Comparison of ENCODE assay signal across 8 cellular contexts in genomic region chr9:33263131-33263935, GRCh38. TPM values are rescaled to one million over a fixed set of nuclear protein-coding genes. Genes with fewer than 3 reads are reported as not detected.
A peak's percentile ranks its signal among the peaks of the same experiment; 100 is the strongest.
DNase-seq lines count a peak whose midpoint lies in the region; ATAC-seq and TF ChIP-seq lines count a peak whose summit lies in the region.

No MANE protein-coding gene starts in this region.

- TF ChIP-seq CTCF in WTC11 (IDR thresholded peaks at IDR 0.05) (no peak), neural progenitor cell (IDR thresholded peaks at IDR 0.05) (no peak), GM13976 (IDR thresholded peaks at IDR 0.05; ENCODE audit: borderline replicate concordance, control extremely low read depth, extremely low read depth, insufficient read depth, missing control alignments) (no peak)

- H3K9me3 ChIP-seq in neural progenitor cell (ENCODE audit: low read depth): no peaks in the 10 kb centered on the region

- no peaks in the 10 kb centered on the region for H4K20me1 ChIP-seq in neural progenitor cell (ENCODE audit: low read depth)

- no peaks in the 10 kb centered on the region for H3F3A ChIP-seq in neural progenitor cell (ENCODE audit: low read depth)

- peaks cover 13% of the 10 kb centered on the region for H3K36me3 ChIP-seq in neural progenitor cell

- CTCF ChIA-PET in WTC11 (lab: Charles Lee): interaction anchor here (1.1 kb wide), 1 partner anchor 23 kb away, joined by 4 read pairs; no protein-coding TSS in a partner anchor

- peak overlapping the region; percentile 86 for H3K4me2 ChIP-seq in neural progenitor cell

- DNase-seq in activated gamma-delta T cell treated with Interleukin-2 at 50 U/mL for 16 hours: peak; percentile 8
- no peak for DNase-seq in activated gamma-delta T cell (lab: John Stamatoyannopoulos, UW)
- DNase-seq in HT1080 (ENCODE audit: low read depth): peak; percentile 15
- DNase-seq in WTC11 (ENCODE audit: low spot score): no peak
- peak; percentile 28 for DNase-seq in fibroblast of peridontal ligament (ENCODE audit: extremely low read depth)
- DNase-seq in neural progenitor cell (ENCODE audit: low spot score): peak; percentile 39
- DNase-seq in GM13976 (ENCODE audit: low spot score): no peak

- H3K4me1 Mint-ChIP-seq in WTC11: peaks cover 13% of the 10 kb centered on the region
- peaks cover 19% of the 10 kb centered on the region for H3K4me1 Mint-ChIP-seq in neural progenitor cell

- H3K36me3 Mint-ChIP-seq in WTC11: peaks cover 50% of the 10 kb centered on the region
- peaks cover 22% of the 10 kb centered on the region for H3K36me3 Mint-ChIP-seq in neural progenitor cell

- ATAC-seq in WTC11: no peak
- ATAC-seq in HG03571 (IDR thresholded peaks at IDR 0.05; ENCODE audit: unreplicated experiment): no peak

- H3K27me3 Mint-ChIP-seq in WTC11 (ENCODE audit: low read depth): no peaks in the 10 kb centered on the region
- peaks cover 2% of the 10 kb centered on the region for H3K27me3 Mint-ChIP-seq in neural progenitor cell (ENCODE audit: insufficient read depth, low read depth)

- peak overlapping the region; percentile 85 for H2AFZ ChIP-seq in neural progenitor cell (replicated peaks)

- peak overlapping the region; percentile 98 for H3K4me3 Mint-ChIP-seq in WTC11
- H3K4me3 Mint-ChIP-seq in neural progenitor cell: peak overlapping the region; percentile 93

- H3K27ac ChIP-seq in neural progenitor cell: no peak overlapping the region

- H3K4me3 ChIP-seq in neural progenitor cell: peak overlapping the region; percentile 71

- no peaks in the 10 kb centered on the region for H3K9me3 Mint-ChIP-seq in WTC11
- H3K9me3 Mint-ChIP-seq in neural progenitor cell: no peaks in the 10 kb centered on the region

- no peaks in the 10 kb centered on the region for H3K27me3 ChIP-seq in neural progenitor cell

- H3K9ac ChIP-seq in neural progenitor cell: peak overlapping the region; percentile 53

- in situ Hi-C loops in GM13976 (cut with MboI; ENCODE audit: low sequenced_read_pairs, unreplicated experiment): no loop called here

- POLR2A ChIA-PET in WTC11 (lab: Charles Lee): interaction anchor here (0.5 to 2.2 kb wide), 3 partner anchors 27 to 239 kb away, joined by 3 to 13 read pairs (median 4); partner anchors contain the start of genes DNAJA1 and NFX1

- peaks cover 14% of the 10 kb centered on the region for H3K4me1 ChIP-seq in neural progenitor cell

- H3K27ac Mint-ChIP-seq in WTC11 (peak overlapping the region; percentile 95), neural progenitor cell (peak overlapping the region; percentile 2)

- H3K79me2 ChIP-seq in neural progenitor cell (ENCODE audit: low read depth): peaks cover 40% of the 10 kb centered on the region

TF ChIP-seq in WTC11, 78 proteins besides CTCF, POLR2A, EP300 and RAD21:
- TF ChIP-seq OVOL2 (CRISPR knock-in tag; IDR thresholded peaks at IDR 0.05; ENCODE audit: borderline replicate concordance): no peak
- TF ChIP-seq, protein P1, sequence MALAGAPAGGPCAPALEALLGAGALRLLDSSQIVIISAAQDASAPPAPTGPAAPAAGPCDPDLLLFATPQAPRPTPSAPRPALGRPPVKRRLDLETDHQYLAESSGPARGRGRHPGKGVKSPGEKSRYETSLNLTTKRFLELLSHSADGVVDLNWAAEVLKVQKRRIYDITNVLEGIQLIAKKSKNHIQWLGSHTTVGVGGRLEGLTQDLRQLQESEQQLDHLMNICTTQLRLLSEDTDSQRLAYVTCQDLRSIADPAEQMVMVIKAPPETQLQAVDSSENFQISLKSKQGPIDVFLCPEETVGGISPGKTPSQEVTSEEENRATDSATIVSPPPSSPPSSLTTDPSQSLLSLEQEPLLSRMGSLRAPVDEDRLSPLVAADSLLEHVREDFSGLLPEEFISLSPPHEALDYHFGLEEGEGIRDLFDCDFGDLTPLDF (CRISPR knock-in tag; IDR thresholded peaks at IDR 0.05): no peak
- TF ChIP-seq FOXK1 (CRISPR knock-in tag; IDR thresholded peaks at IDR 0.05): no peak

RNA-seq across cellular contexts. Expression of gene BAG1, which starts 1.2 kb away (rescaled TPM):
- 63.3 and 65.7 TPM in 2 replicates for total RNA-seq in HT1080 (2014; rRNA removed; shearing (Covaris generic))
- polyA plus RNA-seq in HT1080 (2015; cell fraction: cytosol; rRNA removed): 49.8 and 51.9 TPM in 2 replicates
- 23.5 and 30.6 TPM in 2 replicates for polyA plus RNA-seq in HT1080 (2015; cell fraction: nucleus; rRNA removed)
- total RNA-seq in WTC11 (2021): 44.7 to 52.9 TPM (median 48.2 TPM) in 3 replicates
- 44.3 and 49.2 TPM in 2 replicates for total RNA-seq in neural progenitor cell (ENCODE audit: low replicate concordance)

RNA-seq across cellular contexts. Expression of gene CHMP5, which starts 1.5 kb away (rescaled TPM):
- 86.5 and 87.5 TPM in 2 replicates for total RNA-seq in HT1080 (2014; rRNA removed; shearing (Covaris generic))
- 124 and 136 TPM in 2 replicates for polyA plus RNA-seq in HT1080 (2015; cell fraction: cytosol; rRNA removed)
- polyA plus RNA-seq in HT1080 (2015; cell fraction: nucleus; rRNA removed): 100 and 103 TPM in 2 replicates
- total RNA-seq in WTC11 (2021) (46.2 to 50.6 TPM (median 46.9 TPM) in 3 replicates), neural progenitor cell (ENCODE audit: low replicate concordance) (74.9 and 135 TPM in 2 replicates)

RNA-seq across cellular contexts. Expression of gene SPINK4, which starts 23.4 kb away (rescaled TPM):
- not detected in 2 replicates for total RNA-seq in HT1080 (2014; rRNA removed; shearing (Covaris generic))
- not detected in 2 replicates for polyA plus RNA-seq in HT1080 (2015; cell fraction: cytosol; rRNA removed)
- polyA plus RNA-seq in HT1080 (2015; cell fraction: nucleus; rRNA removed): not detected in 2 replicates
- total RNA-seq in WTC11 (2021): not detected in 3 replicates
- total RNA-seq in neural progenitor cell (ENCODE audit: low replicate concordance): not detected in 2 replicates

RNA-seq across cellular contexts. Expression of gene NFX1, which starts 27.0 kb away (rescaled TPM):
- 21.5 and 28.2 TPM in 2 replicates for total RNA-seq in HT1080 (2014; rRNA removed; shearing (Covaris generic))
- polyA plus RNA-seq in HT1080 (2015; cell fraction: cytosol; rRNA removed): 27.2 and 32.4 TPM in 2 replicates
- 46.4 and 53.9 TPM in 2 replicates for polyA plus RNA-seq in HT1080 (2015; cell fraction: nucleus; rRNA removed)
- total RNA-seq in WTC11 (2021): 25.4 to 30.9 TPM (median 26.5 TPM) in 3 replicates
- 13.0 and 14.6 TPM in 2 replicates for total RNA-seq in neural progenitor cell (ENCODE audit: low replicate concordance)

Comparison
In these comparisons a context has a peak if more than half of its experiments do, and no peak if none do; other contexts are left out.
1. DNase-seq: peak in activated gamma-delta T cell treated with Interleukin-2 at 50 U/mL for 16 hours (single experiment), HT1080 (single experiment), fibroblast of peridontal ligament (single experiment) and neural progenitor cell (single experiment); none in activated gamma-delta T cell (single experiment), WTC11 (single experiment) and GM13976 (single experiment).